In the genomic region with DNA sequence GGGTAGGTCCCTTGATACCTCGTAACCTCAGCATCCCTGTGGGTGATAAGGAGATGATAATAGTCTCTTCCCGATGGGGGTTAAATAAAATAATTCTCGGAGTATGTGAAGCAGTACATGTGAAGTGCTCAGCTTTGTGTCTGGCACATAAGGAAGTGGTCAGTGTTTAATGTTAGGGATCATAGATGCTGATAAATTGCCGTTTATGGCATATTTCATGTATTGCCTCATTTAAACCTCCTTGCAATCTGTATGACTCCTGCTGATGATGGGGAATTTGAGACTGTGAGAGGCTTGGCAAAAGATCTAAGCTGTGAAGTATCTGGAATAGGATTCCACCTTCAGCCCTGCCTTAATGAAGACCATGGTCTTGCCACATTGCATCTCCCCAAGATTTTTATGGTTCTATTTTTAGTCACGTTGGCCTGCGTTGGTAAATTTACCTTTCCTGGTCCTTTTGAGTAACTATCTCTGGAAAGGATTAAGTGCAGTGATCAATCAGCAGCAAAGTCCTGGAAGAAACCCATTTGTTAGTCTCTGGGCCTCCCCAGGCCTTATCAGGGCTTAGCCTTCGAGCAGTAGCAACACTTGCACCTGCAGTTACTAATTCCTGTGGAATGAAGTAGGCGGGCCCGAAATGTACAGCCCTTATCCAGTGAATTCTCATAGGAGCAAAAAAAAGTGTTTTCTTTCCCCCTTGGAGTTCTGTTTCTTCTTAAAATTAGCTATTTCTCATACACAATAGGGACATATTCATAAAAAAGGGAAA, we compare ENCODE assay signal across 30 cellular contexts.
DNase-seq lines count a peak whose midpoint lies in the region; ATAC-seq and TF ChIP-seq lines count a peak whose summit lies in the region.
"Had no signal": no experiment of that assay in that cellular context is flagged by ENCODE, and none has a peak within 500 bp of the region (broad histone marks: within the 10 kb centered on the region; RNA-seq: fewer than 3 reads in every experiment).

No MANE protein-coding gene starts in this region.

- no peaks in the 10 kb centered on the region for H3K9me2 ChIP-seq in hepatocyte (replicated peaks; ENCODE audit: insufficient read depth)

- CTCF ChIA-PET in activated CD8-positive, alpha-beta T cell treated with anti-CD3 and anti-CD28 coated beads for 36 hours (lab: Charles Lee) = no interaction called here

- no peak for TF ChIP-seq EP300 in tibial nerve (IDR thresholded peaks at IDR 0.05)

- H3F3A ChIP-seq in neural progenitor cell (ENCODE audit: low read depth) = no peaks in the 10 kb centered on the region

- peaks cover 3% of the 10 kb centered on the region for H3K9me3 Mint-ChIP-seq in neural progenitor cell
- H3K9me3 Mint-ChIP-seq in activated CD8-positive, alpha-beta T cell treated with anti-CD3 and anti-CD28 coated beads for 36 hours = no peaks in the 10 kb centered on the region
- H3K9me3 Mint-ChIP-seq: stimulated activated naive CD8-positive, alpha-beta T cell treated with anti-CD3 and anti-CD28 coated beads, Interleukin-15, Interleukin-2, amounts not matched to agents 100 ng/mL and 50 ng/mL, for 24 hours had no signal

- H3K79me2 ChIP-seq in hepatocyte = no peaks in the 10 kb centered on the region
- no peaks in the 10 kb centered on the region for H3K79me2 ChIP-seq in neural progenitor cell (ENCODE audit: low read depth)

- H3K9ac ChIP-seq in neural progenitor cell = no peak overlapping the region
- H3K9ac ChIP-seq: BLaER1 treated with 17β-estradiol and CSF1 and Interleukin-3, amounts not matched to agents 10 nM and 100 nM had no signal

- 38% methylated on average over 9 of the region's 9 CpGs for WGBS in hepatocyte (ENCODE audit: low lambda C conversion rate, missing lambda C conversion rate)
- 81 to 86% methylated on average over 9 of the region's 9 CpGs for WGBS in tibial nerve, 2 donors

- no peak for TF ChIP-seq CTCF in RWPE2 (IDR thresholded peaks at IDR 0.05; ENCODE audit: poor library complexity, severe bottlenecking)
- TF ChIP-seq CTCF in hepatocyte (IDR thresholded peaks at IDR 0.05; ENCODE audit: poor library complexity) = no peak
- TF ChIP-seq CTCF in neural progenitor cell (IDR thresholded peaks at IDR 0.05) = no peak
- no peak for TF ChIP-seq CTCF in tibial nerve (IDR thresholded peaks at IDR 0.05)
- TF ChIP-seq CTCF in activated CD8-positive, alpha-beta T cell treated with anti-CD3 and anti-CD28 coated beads for 36 hours (IDR thresholded peaks at IDR 0.05) = no peak

- H3K27me3 ChIP-seq in RWPE2 (ENCODE audit: insufficient read depth, poor library complexity, severe bottlenecking) (no peaks in the 10 kb centered on the region), hepatocyte (no peaks in the 10 kb centered on the region), neural progenitor cell (no peaks in the 10 kb centered on the region), tibial nerve (no peaks in the 10 kb centered on the region)
- H3K27me3 ChIP-seq: BLaER1 treated with 17β-estradiol and CSF1 and Interleukin-3, amounts not matched to agents 10 nM and 100 nM; colonic mucosa; heart left ventricle; SJSA1; spleen had no signal

- POLR2A ChIA-PET in activated CD8-positive, alpha-beta T cell treated with anti-CD3 and anti-CD28 coated beads for 36 hours (lab: Charles Lee) = no interaction called here

- no peaks in the 10 kb centered on the region for H3K4me1 ChIP-seq in RWPE2 (ENCODE audit: insufficient read depth, poor library complexity, severe bottlenecking)
- H3K4me1 ChIP-seq in hepatocyte (ENCODE audit: insufficient read depth) = peaks cover 41% of the 10 kb centered on the region
- peaks cover 28% of the 10 kb centered on the region for H3K4me1 ChIP-seq in neural progenitor cell
- H3K4me1 ChIP-seq in tibial nerve = peaks cover 0 to 19% (median 4%) of the 10 kb centered on the region in 4 donors
- H3K4me1 ChIP-seq: colonic mucosa, spleen had no signal

- H4K20me1 ChIP-seq in hepatocyte (ENCODE audit: insufficient read depth, poor library complexity, severe bottlenecking) (no peaks in the 10 kb centered on the region), neural progenitor cell (ENCODE audit: low read depth) (no peaks in the 10 kb centered on the region)
- H4K20me1 ChIP-seq: BLaER1 treated with 17β-estradiol and CSF1 and Interleukin-3, amounts not matched to agents 10 nM and 100 nM had no signal

- no peak for TF ChIP-seq POLR2A in tibial nerve (IDR thresholded peaks at IDR 0.05)
- TF ChIP-seq POLR2A in erythroblast (IDR thresholded peaks at IDR 0.05; ENCODE audit: low read length) = no peak

- intact Hi-C loops in activated CD8-positive, alpha-beta T cell treated with anti-CD3 and anti-CD28 coated beads for 36 hours (cut with micrococcal nuclease) = no loop called here

- H3K27ac Mint-ChIP-seq in neural progenitor cell = no peak overlapping the region
- no peak overlapping the region for H3K27ac Mint-ChIP-seq in activated CD8-positive, alpha-beta T cell treated with anti-CD3 and anti-CD28 coated beads for 36 hours
- H3K27ac Mint-ChIP-seq: activated CD4-positive, alpha-beta T cell treated with anti-CD3 and anti-CD28 coated beads for 36 hours; activated naive CD8-positive, alpha-beta T cell; stimulated activated naive CD8-positive, alpha-beta T cell treated with anti-CD3 and anti-CD28 coated beads, Interleukin-15, Interleukin-2, amounts not matched to agents 100 ng/mL and 50 ng/mL, for 24 hours had no signal

- H3K36me3 ChIP-seq in RWPE2 (ENCODE audit: low read depth) (no peaks in the 10 kb centered on the region), hepatocyte (replicated peaks; ENCODE audit: insufficient read depth, low read depth) (no peaks in the 10 kb centered on the region), neural progenitor cell (no peaks in the 10 kb centered on the region), tibial nerve (no peaks in the 10 kb centered on the region)
- H3K36me3 ChIP-seq: BLaER1 treated with 17β-estradiol and CSF1 and Interleukin-3, amounts not matched to agents 10 nM and 100 nM; colonic mucosa; heart left ventricle; SJSA1; spleen had no signal

- no peak for DNase-seq in RWPE2 (ENCODE audit: low spot score)
- DNase-seq in hepatocyte (ENCODE audit: low spot score) = peak; percentile 79
- peak; percentile 24 for DNase-seq in neural progenitor cell (ENCODE audit: low spot score)
- DNase-seq in tibial nerve (ENCODE audit: low spot score in 2 of 2) = no peak
- DNase-seq in activated CD8-positive, alpha-beta T cell treated with anti-CD3 and anti-CD28 coated beads for 36 hours = no peak
- DNase-seq in erythroblast (lab: John Stamatoyannopoulos, UW) = no peak
- no peak for DNase-seq in cortex of kidney (lab: John Stamatoyannopoulos, UW)
- DNase-seq: activated CD4-positive, alpha-beta T cell treated with anti-CD3 and anti-CD28 coated beads for 36 hours; activated CD8-positive, alpha-beta memory T cell treated with anti-CD3 and anti-CD28 coated beads for 24 hours; activated effector memory CD4-positive, alpha-beta T cell treated with Interleukin-2 at 50 U/mL for 16 hours; colonic mucosa; DMS79 treated with DMSO at 0.1 percent for 48 hours; effector CD8-positive, alpha-beta T cell; foreskin fibroblast; heart left ventricle; KBM-7; mucosa of descending colon; NCI-H1092 treated with DMSO at 0.1 percent for 48 hours; NCI-H1694 treated with DMSO at 0.1 percent for 48 hours; NCI-H510A; right cardiac atrium; spleen; stimulated activated CD4-positive, alpha-beta T cell treated with anti-CD3 and anti-CD28 coated beads, Interleukin-2, amount 100 ng/mL, for 24 hours; stimulated activated CD8-positive, alpha-beta memory T cell treated with anti-CD3 and anti-CD28 coated beads, Interleukin-4, amount 100 ng/mL, for 48 hours; T-helper 9 cell had no signal

- H3K4me2 ChIP-seq in hepatocyte = no peak overlapping the region
- H3K4me2 ChIP-seq in neural progenitor cell = peak overlapping the region; percentile 16
- H3K4me2 ChIP-seq: BLaER1 treated with 17β-estradiol and CSF1 and Interleukin-3, amounts not matched to agents 10 nM and 100 nM had no signal

- H2AFZ ChIP-seq in hepatocyte (no peak overlapping the region), neural progenitor cell (replicated peaks) (no peak overlapping the region)

- H3K9me3 ChIP-seq in RWPE2 (ENCODE audit: severe bottlenecking) = peaks cover 2% of the 10 kb centered on the region
- H3K9me3 ChIP-seq in hepatocyte (ENCODE audit: low read depth) = no peaks in the 10 kb centered on the region
- no peaks in the 10 kb centered on the region for H3K9me3 ChIP-seq in neural progenitor cell (ENCODE audit: low read depth)
- no peaks in the 10 kb centered on the region for H3K9me3 ChIP-seq in tibial nerve
- H3K9me3 ChIP-seq: BLaER1 treated with 17β-estradiol and CSF1 and Interleukin-3, amounts not matched to agents 10 nM and 100 nM; colonic mucosa; heart left ventricle; mucosa of descending colon; SJSA1; spleen had no signal

- peak; percentile 69 for ATAC-seq in RWPE2 (ENCODE audit: low read depth)
- no peak for ATAC-seq in activated CD8-positive, alpha-beta T cell treated with anti-CD3 and anti-CD28 coated beads for 36 hours
- ATAC-seq: activated CD4-positive, alpha-beta T cell treated with anti-CD3 and anti-CD28 coated beads for 36 hours; heart left ventricle; mucosa of descending colon; right cardiac atrium had no signal

- H3K27ac ChIP-seq in RWPE2 (ENCODE audit: poor library complexity, severe bottlenecking) = no peak overlapping the region
- peak overlapping the region; percentile 83 for H3K27ac ChIP-seq in hepatocyte
- H3K27ac ChIP-seq in neural progenitor cell = no peak overlapping the region
- H3K27ac ChIP-seq in tibial nerve = no peak overlapping the region
- H3K27ac ChIP-seq: BLaER1 treated with 17β-estradiol and CSF1 and Interleukin-3, amounts not matched to agents 10 nM and 100 nM; colonic mucosa; heart left ventricle; SJSA1; spleen had no signal

- no peak overlapping the region for H3K4me3 Mint-ChIP-seq in neural progenitor cell
- no peak overlapping the region for H3K4me3 Mint-ChIP-seq in activated CD8-positive, alpha-beta T cell treated with anti-CD3 and anti-CD28 coated beads for 36 hours
- H3K4me3 Mint-ChIP-seq: activated CD4-positive, alpha-beta T cell treated with anti-CD3 and anti-CD28 coated beads for 36 hours; activated naive CD8-positive, alpha-beta T cell; stimulated activated naive CD8-positive, alpha-beta T cell treated with anti-CD3 and anti-CD28 coated beads, Interleukin-15, Interleukin-2, amounts not matched to agents 100 ng/mL and 50 ng/mL, for 24 hours had no signal

- peaks cover 8% of the 10 kb centered on the region for H3K4me1 Mint-ChIP-seq in neural progenitor cell
- no peaks in the 10 kb centered on the region for H3K4me1 Mint-ChIP-seq in activated CD8-positive, alpha-beta T cell treated with anti-CD3 and anti-CD28 coated beads for 36 hours (ENCODE audit: low read depth)
- H3K4me1 Mint-ChIP-seq: activated CD4-positive, alpha-beta T cell treated with anti-CD3 and anti-CD28 coated beads for 36 hours had no signal

- no peaks in the 10 kb centered on the region for H3K27me3 Mint-ChIP-seq in neural progenitor cell (ENCODE audit: insufficient read depth, low read depth)
- no peaks in the 10 kb centered on the region for H3K27me3 Mint-ChIP-seq in activated CD8-positive, alpha-beta T cell treated with anti-CD3 and anti-CD28 coated beads for 36 hours
- H3K27me3 Mint-ChIP-seq: activated CD4-positive, alpha-beta T cell treated with anti-CD3 and anti-CD28 coated beads for 36 hours; activated naive CD8-positive, alpha-beta T cell; stimulated activated naive CD8-positive, alpha-beta T cell treated with anti-CD3 and anti-CD28 coated beads, Interleukin-15, Interleukin-2, amounts not matched to agents 100 ng/mL and 50 ng/mL, for 24 hours had no signal

- H3K4me3 ChIP-seq in RWPE2 (ENCODE audit: severe bottlenecking) (no peak overlapping the region), hepatocyte (no peak overlapping the region), neural progenitor cell (no peak overlapping the region), tibial nerve (no peak overlapping the region)
- H3K4me3 ChIP-seq: BLaER1 treated with 17β-estradiol and CSF1 and Interleukin-3, amounts not matched to agents 10 nM and 100 nM; colonic mucosa; heart left ventricle; lung; mucosa of descending colon; SJSA1; spleen had no signal

- H3K36me3 Mint-ChIP-seq in neural progenitor cell = peaks cover 4% of the 10 kb centered on the region
- H3K36me3 Mint-ChIP-seq in activated CD8-positive, alpha-beta T cell treated with anti-CD3 and anti-CD28 coated beads for 36 hours (ENCODE audit: low read depth) = no peaks in the 10 kb centered on the region

Comparison
In these comparisons a context has a peak if more than half of its experiments do, and no peak if none do; other contexts are left out.
1. DNase-seq: peak in hepatocyte (single experiment) and neural progenitor cell (single experiment); none in RWPE2 (single experiment), tibial nerve (0 of 2), activated CD8-positive, alpha-beta T cell treated with anti-CD3 and anti-CD28 coated beads for 36 hours (single experiment), erythroblast (0 of 2) and cortex of kidney (single experiment).